Comparison of ENCODE assay signal across 8 cellular contexts in genomic region chr2:24793752-24794477, GRCh38.
DNase-seq lines count a peak whose midpoint lies in the region; ATAC-seq and TF ChIP-seq lines count a peak whose summit lies in the region.

No MANE protein-coding gene starts in this region.

- H3K4me3 ChIP-seq in LNCaP clone FGC (ENCODE audit: low read depth, low read length) = peak overlapping the region; percentile 82
- H3K4me3 ChIP-seq in skeletal muscle cell (ENCODE audit: low read depth, low read length) = peak overlapping the region; percentile 64

- ATAC-seq in HG02973 (IDR thresholded peaks at IDR 0.05; ENCODE audit: unreplicated experiment) = no peak

- peak; percentile 32 for DNase-seq in SIG-M5 treated with dmso at 0.1 percent for 504 hours (lab: John Stamatoyannopoulos, UW; ENCODE audit: unreplicated experiment)
- DNase-seq in SIG-M5 (lab: John Stamatoyannopoulos, UW) = no peak
- no peak for DNase-seq in LNCaP clone FGC (ENCODE audit: low read depth)
- DNase-seq in activated CD4-positive, alpha-beta T cell treated with anti-CD3 and anti-CD28 coated beads, Interleukin-2, amount 50 U/mL, for 48 hours = peak; percentile 15 to 24
- DNase-seq in glomerular visceral epithelial cell (ENCODE audit: extremely low spot score) = peak; percentile 24
- no peak for DNase-seq in skeletal muscle cell (ENCODE audit: low read depth)
- DNase-seq in T1000 (lab: John Stamatoyannopoulos, UW) = no peak

- no peak for TF ChIP-seq CTCF in LNCaP clone FGC (IDR thresholded peaks at IDR 0.05; ENCODE audit: control insufficient read depth, extremely low read depth, insufficient read depth)

Comparison
In these comparisons a context has a peak if more than half of its experiments do, and no peak if none do; other contexts are left out.
1. DNase-seq: peak in SIG-M5 treated with dmso at 0.1 percent for 504 hours (single experiment), activated CD4-positive, alpha-beta T cell treated with anti-CD3 and anti-CD28 coated beads, Interleukin-2, amount 50 U/mL, for 48 hours (2 of 2) and glomerular visceral epithelial cell (single experiment); none in SIG-M5 (single experiment), LNCaP clone FGC (single experiment), skeletal muscle cell (single experiment) and T1000 (single experiment).